ENCODE assay signal across 20 cellular contexts in genomic region chr5:119179857-119180641, GRCh38.
DNase-seq lines count a peak whose midpoint lies in the region; ATAC-seq and TF ChIP-seq lines count a peak whose summit lies in the region.
"Had no signal": no experiment of that assay in that cellular context is flagged by ENCODE, and none has a peak within 500 bp of the region (broad histone marks: within the 10 kb centered on the region; RNA-seq: fewer than 3 reads in every experiment).

No MANE protein-coding gene starts in this region.

- H3K9me3 ChIP-seq in HUES48 (ENCODE audit: control insufficient read depth, insufficient read depth, low read length) (no peaks in the 10 kb centered on the region), Peyer's patch (no peaks in the 10 kb centered on the region)
- H3K9me3 ChIP-seq: ascending aorta, uterus had no signal

- no peaks in the 10 kb centered on the region for H3K27me3 Mint-ChIP-seq in WTC11 (ENCODE audit: low read depth)

- H3K4me1 Mint-ChIP-seq in WTC11 = peaks cover 17% of the 10 kb centered on the region

- TF ChIP-seq POLR2A in Peyer's patch (IDR thresholded peaks at IDR 0.05) = no peak

- H3K9me3 Mint-ChIP-seq in WTC11 = no peaks in the 10 kb centered on the region
- H3K9me3 Mint-ChIP-seq: CD8-positive, alpha-beta T cell; T-helper 1 cell treated with Interleukin-12 subunit alpha and Interleukin-12 subunit beta and Interleukin-4 antibody, amounts not matched to agents 30 μg/mL and 1 μg/mL, for 36 hours had no signal

- peaks cover 6% of the 10 kb centered on the region for H3K36me3 Mint-ChIP-seq in WTC11

- H3K36me3 ChIP-seq in HUES48 (ENCODE audit: control insufficient read depth, insufficient read depth, low read length) (peaks cover 20% of the 10 kb centered on the region), Peyer's patch (peaks cover 0 to 10% (median 0%) of the 10 kb centered on the region in 3 donors)
- H3K36me3 ChIP-seq: uterus had no signal

- POLR2A ChIA-PET in WTC11 (lab: Charles Lee) = interaction anchor here (0.6 kb wide), 1 partner anchor 11 kb away, joined by 3 read pairs; no protein-coding TSS in a partner anchor

- no peak for TF ChIP-seq CTCF in WTC11 (IDR thresholded peaks at IDR 0.05)
- no peak for TF ChIP-seq CTCF in foreskin keratinocyte (conservative IDR thresholded peaks at IDR 0.05)
- TF ChIP-seq CTCF in Peyer's patch (IDR thresholded peaks at IDR 0.05) = no peak

- H3K4me1 ChIP-seq in HUES48 (ENCODE audit: control insufficient read depth, insufficient read depth, low read length) = peaks cover 7% of the 10 kb centered on the region; the same call in 1 of the 2 replicates
- no peaks in the 10 kb centered on the region for H3K4me1 ChIP-seq in foreskin keratinocyte
- no peaks in the 10 kb centered on the region for H3K4me1 ChIP-seq in Peyer's patch
- H3K4me1 ChIP-seq: ascending aorta, uterus had no signal

- H3K4me3 ChIP-seq in HUES48 (ENCODE audit: low read depth, low read length) = no peak overlapping the region
- H3K4me3 ChIP-seq in Peyer's patch = no peak overlapping the region
- H3K4me3 ChIP-seq: ascending aorta, uterus had no signal

- H3K9ac ChIP-seq in HUES48 (ENCODE audit: low read depth, low read length) = no peak overlapping the region

- H3K4me3 Mint-ChIP-seq in WTC11 = no peak overlapping the region
- H3K4me3 Mint-ChIP-seq: CD8-positive, alpha-beta T cell; T-helper 1 cell treated with Interleukin-12 subunit alpha and Interleukin-12 subunit beta and Interleukin-4 antibody, amounts not matched to agents 30 μg/mL and 1 μg/mL, for 36 hours had no signal

- H3K27ac ChIP-seq in HUES48 (ENCODE audit: low read depth, low read length) (peak overlapping the region; percentile 2), foreskin keratinocyte (no peak overlapping the region), Peyer's patch (no peak overlapping the region)
- H3K27ac ChIP-seq: ascending aorta, epithelial cell of prostate, uterus had no signal

- H3K27ac Mint-ChIP-seq in WTC11 = no peak overlapping the region
- H3K27ac Mint-ChIP-seq: CD8-positive, alpha-beta T cell; T-helper 1 cell treated with Interleukin-12 subunit alpha and Interleukin-12 subunit beta and Interleukin-4 antibody, amounts not matched to agents 30 μg/mL and 1 μg/mL, for 36 hours had no signal

- CTCF ChIA-PET in WTC11 (lab: Charles Lee) = interaction anchor here (1.2 to 2.6 kb wide), 4 partner anchors 76 to 232 kb away, joined by 3 to 8 read pairs (median 6); partner anchors contain the start of gene DTWD2

- ATAC-seq in WTC11 = no peak
- peak; percentile 67 for ATAC-seq in foreskin keratinocyte
- ATAC-seq in GM18870 (IDR thresholded peaks at IDR 0.05; ENCODE audit: unreplicated experiment) = no peak
- no peak for ATAC-seq in HG02840 (IDR thresholded peaks at IDR 0.05; ENCODE audit: low FRiP score, unreplicated experiment)
- ATAC-seq in HG03095 (IDR thresholded peaks at IDR 0.05; ENCODE audit: unreplicated experiment) = no peak
- ATAC-seq: CD8-positive, alpha-beta T cell; right cardiac atrium had no signal

- DNase-seq in COLO829 (ENCODE audit: low spot score) = peak; percentile 1
- DNase-seq in WTC11 (ENCODE audit: low spot score) = no peak
- DNase-seq in foreskin keratinocyte = no peak
- DNase-seq in Peyer's patch = no peak
- DNase-seq: activated CD4-positive, CD25-positive, alpha-beta regulatory T cell treated with anti-CD3 and anti-CD28 coated beads, Interleukin-2, amount 50 U/mL, for 72 hours; CD8-positive, alpha-beta T cell; cortex of kidney; head of caudate nucleus; mesendoderm; NCI-H1048; NCI-H82; right cardiac atrium; uterus had no signal

- H3K27me3 ChIP-seq in HUES48 (ENCODE audit: control insufficient read depth, insufficient read depth, low read length) (no peaks in the 10 kb centered on the region), foreskin keratinocyte (no peaks in the 10 kb centered on the region), Peyer's patch (no peaks in the 10 kb centered on the region)
- H3K27me3 ChIP-seq: ascending aorta, uterus had no signal

TF ChIP-seq in WTC11, 78 proteins besides CTCF, POLR2A, EP300 and RAD21:
- no peak for TF ChIP-seq JUN (CRISPR knock-in tag; IDR thresholded peaks at IDR 0.05)
- 0 out of 2 replicates have a peak, but pooled peaks have one; percentile 18 for TF ChIP-seq PRDM15 (CRISPR knock-in tag; IDR thresholded peaks at IDR 0.05)
